14 cellular contexts compared by ENCODE assay signal in genomic region chr16:81614171-81614570, GRCh38.
A peak's percentile ranks its signal among the peaks of the same experiment; 100 is the strongest.
DNase-seq lines count a peak whose midpoint lies in the region; ATAC-seq and TF ChIP-seq lines count a peak whose summit lies in the region.
"Had no signal": no experiment of that assay in that cellular context is flagged by ENCODE, and none has a peak within 500 bp of the region (broad histone marks: within the 10 kb centered on the region; RNA-seq: fewer than 3 reads in every experiment).

No MANE protein-coding gene starts in this region.

- H3K4me3 ChIP-seq in coronary artery, result peak overlapping the region; percentile 7
- H3K4me3 ChIP-seq in neuronal stem cell (ENCODE audit: low read length in 2 of 2), result no peak overlapping the region
- peak overlapping the region in 1 of 5 donors; percentile 8 for H3K4me3 ChIP-seq in subcutaneous abdominal adipose tissue (ENCODE audit: low read depth in 1 of 5, low read length in 5 of 5)
- H3K4me3 ChIP-seq: BLaER1 had no signal

- H3K27ac ChIP-seq in RWPE1, result peak overlapping the region; percentile 10; the same call in 1 of the 2 replicates
- peak overlapping the region in 1 of 2 donors; percentile 49 for H3K27ac ChIP-seq in coronary artery
- H3K27ac ChIP-seq in neuronal stem cell (replicated peaks; ENCODE audit: low read length), result no peak overlapping the region
- peak overlapping the region; percentile 85 for H3K27ac ChIP-seq in subcutaneous abdominal adipose tissue (ENCODE audit: low read depth, low read length)
- H3K27ac ChIP-seq: BLaER1 had no signal

- H2BK5ac ChIP-seq in neuronal stem cell (ENCODE audit: low read length), result peak overlapping the region; percentile 43

- H4K91ac ChIP-seq in neuronal stem cell (ENCODE audit: low read depth, low read length, poor library complexity), result no peak overlapping the region

- H3K9ac ChIP-seq in neuronal stem cell (ENCODE audit: low read depth, low read length, poor library complexity) (peak overlapping the region; percentile 31), subcutaneous abdominal adipose tissue (ENCODE audit: low read length in 5 of 5) (no peak overlapping the region)
- H3K9ac ChIP-seq: BLaER1 had no signal

- WGBS in neuronal stem cell (ENCODE audit: extremely low coverage in 2 of 2, insufficient read length in 2 of 2, insufficient replicate concordance in 1 of 2), 2 donors, result no CpG with 5 or more reads among the region's 13 CpGs

- intact Hi-C loops in Right ventricle myocardium superior (cut with DNase I), result loop anchor here (10.0 kb wide), 1 partner anchor 209 kb away; no protein-coding TSS in a partner anchor

- CTCF ChIA-PET in RWPE1 (lab: Yijun Ruan, JAX), result no interaction called here

- no peak overlapping the region for H2AFZ ChIP-seq in neuronal stem cell (ENCODE audit: low read length)

- no peak for ATAC-seq in Right ventricle myocardium superior (ENCODE audit: poor library complexity)

- H2AK5ac ChIP-seq in neuronal stem cell (ENCODE audit: low read depth, low read length), result no peak overlapping the region

- DNase-seq in RWPE1 (ENCODE audit: low spot score), result no peak
- DNase-seq in coronary artery (ENCODE audit: low spot score), result no peak
- no peak for DNase-seq in neuronal stem cell (ENCODE audit: low spot score)
- DNase-seq in activated CD4-positive, alpha-beta T cell treated with anti-CD3 and anti-CD28 coated beads, Interleukin-2, amount 50 U/mL, for 48 hours, result no peak
- DNase-seq in Right ventricle myocardium superior, result no peak
- no peak for DNase-seq in NCI-H748 (lab: John Stamatoyannopoulos, UW; ENCODE audit: unreplicated experiment)
- DNase-seq: 8988T; CD4-positive, alpha-beta memory T cell; DMS153; DMS79; GDM1; H9 had no signal

- no peak overlapping the region for H2BK120ac ChIP-seq in neuronal stem cell (ENCODE audit: low read depth, low read length)

- H3K9me3 ChIP-seq in neuronal stem cell (replicated peaks in 1 of 2; ENCODE audit: control insufficient read depth in 2 of 2, insufficient read depth in 1 of 2, low read depth in 1 of 2, low read length in 2 of 2) (peaks cover 10 to 15% of the 10 kb centered on the region in 2 donors), subcutaneous abdominal adipose tissue (ENCODE audit: control insufficient read depth in 5 of 5, low read length in 5 of 5) (no peaks in the 10 kb centered on the region)
- H3K9me3 ChIP-seq: BLaER1 had no signal

- H3K14ac ChIP-seq in neuronal stem cell (ENCODE audit: low read length), result no peak overlapping the region

- H3K27me3 ChIP-seq in neuronal stem cell (ENCODE audit: control insufficient read depth in 3 of 3, insufficient read depth in 3 of 3, low read depth in 1 of 3, low read length in 3 of 3), result no peaks in the 10 kb centered on the region
- H3K27me3 ChIP-seq in subcutaneous abdominal adipose tissue (ENCODE audit: control insufficient read depth in 5 of 5, insufficient read depth in 4 of 5, low read length in 5 of 5), result no peaks in the 10 kb centered on the region
- H3K27me3 ChIP-seq: BLaER1 had no signal

- H3K79me1 ChIP-seq in neuronal stem cell (ENCODE audit: low read depth, low read length), result peaks cover 15% of the 10 kb centered on the region

- H3K4me2 ChIP-seq in neuronal stem cell (ENCODE audit: insufficient read depth, low read length, poor library complexity, severe bottlenecking), result no peak overlapping the region
- H3K4me2 ChIP-seq: BLaER1 had no signal

- H3K4me1 ChIP-seq in neuronal stem cell (ENCODE audit: control insufficient read depth in 2 of 2, insufficient read depth in 1 of 2, low read depth in 1 of 2, low read length in 2 of 2) (peaks cover 2 to 27% of the 10 kb centered on the region in 2 donors), subcutaneous abdominal adipose tissue (ENCODE audit: control insufficient read depth in 5 of 5, insufficient read depth in 5 of 5, low read length in 5 of 5) (peaks cover 32 to 83% (median 64%) of the 10 kb centered on the region in 5 donors)

- POLR2A ChIA-PET in RWPE1 (lab: Yijun Ruan, JAX; ENCODE audit: low non-redundant PET), result no interaction called here

- no peak overlapping the region for H3K4ac ChIP-seq in neuronal stem cell (ENCODE audit: low read length)

- H2BK12ac ChIP-seq in neuronal stem cell (ENCODE audit: low read length), result no peak overlapping the region

- no peak overlapping the region for H2BK15ac ChIP-seq in neuronal stem cell (ENCODE audit: low read length)

- TF ChIP-seq CTCF in RWPE1 (conservative IDR thresholded peaks at IDR 0.05; ENCODE audit: low read depth) (no peak), coronary artery (IDR thresholded peaks at IDR 0.05) (no peak)

- H3K23ac ChIP-seq in neuronal stem cell (ENCODE audit: low read depth, low read length, poor library complexity), result peak overlapping the region; percentile 35

- no peak overlapping the region for H4K8ac ChIP-seq in neuronal stem cell (ENCODE audit: low read depth, low read length)

- no peak overlapping the region for H3K18ac ChIP-seq in neuronal stem cell (ENCODE audit: low read length)

- H3K36me3 ChIP-seq in neuronal stem cell (replicated peaks in 1 of 2; ENCODE audit: control insufficient read depth in 2 of 2, insufficient read depth in 2 of 2, low read length in 2 of 2) (peaks cover 13 to 18% of the 10 kb centered on the region in 2 donors), subcutaneous abdominal adipose tissue (ENCODE audit: control insufficient read depth in 5 of 5, insufficient read depth in 5 of 5, low read length in 5 of 5) (peaks cover 0 to 18% (median 7%) of the 10 kb centered on the region in 5 donors)
